In the genomic region with DNA sequence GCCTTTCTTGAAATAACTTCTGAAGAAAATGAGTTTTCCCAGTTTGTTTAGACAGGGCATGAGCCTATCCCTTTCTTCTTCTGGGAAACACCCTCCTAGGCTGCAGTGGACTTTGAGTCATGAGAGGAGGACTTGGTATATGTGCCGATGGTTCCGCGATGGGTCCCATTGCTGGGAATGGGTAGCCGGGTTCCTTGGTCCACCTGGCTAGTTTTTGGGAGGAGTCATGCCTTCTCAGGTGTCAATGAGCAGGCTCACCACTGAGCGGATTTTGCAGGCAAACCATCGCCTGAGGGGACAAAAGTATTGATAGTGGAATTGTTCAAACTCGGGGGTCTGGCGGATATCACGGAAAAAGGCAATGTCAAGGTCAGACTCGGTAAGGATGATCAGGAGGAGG, we compare ENCODE assay signal across 30 cellular contexts.
"Had no signal": no experiment of that assay in that cellular context is flagged by ENCODE, and none has a peak within 500 bp of the region (broad histone marks: within the 10 kb centered on the region; RNA-seq: fewer than 3 reads in every experiment).

No MANE protein-coding gene starts in this region.

- ATAC-seq: activated CD4-positive, alpha-beta T cell treated with anti-CD3 and anti-CD28 coated beads for 36 hours; activated CD8-positive, alpha-beta T cell treated with anti-CD3 and anti-CD28 coated beads, Interleukin-2, amount 10 ng/mL, durations not matched to agents 7 days and 5 days; gastroesophageal sphincter had no signal

- H3K9me3 ChIP-seq: colonic mucosa, esophagus squamous epithelium, gastroesophageal sphincter, heart right ventricle had no signal

- H3K4me3 ChIP-seq: colonic mucosa, esophagus squamous epithelium, gastroesophageal sphincter, heart right ventricle had no signal

- H3K4me1 Mint-ChIP-seq: activated CD4-positive, alpha-beta T cell treated with anti-CD3 and anti-CD28 coated beads for 36 hours had no signal

- FAIRE-seq: astrocyte, bronchial epithelial cell, endometrium, endothelial cell of umbilical vein had no signal

- DNase-seq: activated CD4-positive, alpha-beta memory T cell treated with anti-CD3 and anti-CD28 coated beads for 36 hours; activated CD4-positive, alpha-beta T cell treated with anti-CD3 and anti-CD28 coated beads for 36 hours; activated CD4-positive, alpha-beta T cell treated with anti-CD3 and anti-CD28 coated beads, Interleukin-2, amount 10 ng/mL, durations not matched to agents 24 days and 14 days; activated CD4-positive, CD25-positive, alpha-beta regulatory T cell; activated CD4-positive, CD25-positive, alpha-beta regulatory T cell treated with anti-CD3 and anti-CD28 coated beads, Interleukin-2, amount 50 U/mL, for 72 hours; activated CD8-positive, alpha-beta T cell treated with anti-CD3 and anti-CD28 coated beads, Interleukin-2, amount 10 ng/mL, durations not matched to agents 7 days and 5 days; activated effector memory CD4-positive, alpha-beta T cell treated with anti-CD3 and anti-CD28 coated beads, Interleukin-2, amount 50 U/mL, for 16 hours; activated naive CD4-positive, alpha-beta T cell treated with anti-CD3 and anti-CD28 coated beads, Interleukin-2, amount 50 U/mL, for 16 hours; activated T-cell treated with anti-CD3 and anti-CD28 coated beads, Interleukin-2, amount 50 U/mL, for 48 hours; amniotic stem cell; anterior cingulate cortex; brain microvascular endothelial cell; central memory CD4-positive, alpha-beta T cell; cerebellar nuclear complex; colonic mucosa; effector CD8-positive, alpha-beta T cell; esophagus squamous epithelium; foreskin melanocyte; heart right ventricle; T-helper 1 cell; T-helper 2 cell had no signal

- H3K27ac ChIP-seq: brain microvascular endothelial cell, colonic mucosa, epithelial cell of prostate, esophagus squamous epithelium, gastroesophageal sphincter had no signal

- H3K4me1 ChIP-seq: colonic mucosa, esophagus squamous epithelium, gastroesophageal sphincter had no signal

- H3K27me3 ChIP-seq: brain microvascular endothelial cell, colonic mucosa, esophagus squamous epithelium, gastroesophageal sphincter, heart right ventricle had no signal

- H3K36me3 ChIP-seq: brain microvascular endothelial cell, colonic mucosa had no signal

- H3K27me3 Mint-ChIP-seq: activated CD4-positive, alpha-beta memory T cell treated with anti-CD3 and anti-CD28 coated beads for 36 hours; activated CD4-positive, alpha-beta T cell treated with anti-CD3 and anti-CD28 coated beads for 36 hours; activated CD4-positive, alpha-beta T cell treated with anti-CD3 and anti-CD28 coated beads, Interleukin-2, amount 10 ng/mL, durations not matched to agents 24 days and 14 days; activated naive CD8-positive, alpha-beta T cell had no signal

- H3K9me3 Mint-ChIP-seq: activated CD4-positive, alpha-beta memory T cell treated with anti-CD3 and anti-CD28 coated beads for 36 hours; activated CD4-positive, alpha-beta T cell treated with anti-CD3 and anti-CD28 coated beads, Interleukin-2, amount 10 ng/mL, durations not matched to agents 24 days and 14 days; activated T-helper 1 cell treated with anti-CD3 and anti-CD28 coated beads, Interleukin-12 subunit alpha, Interleukin-12 subunit beta, Interleukin-2, Interleukin-4 antibody, amounts not matched to agents 30 ng/mL and 10 ng/mL and 1 ng/mL, durations not matched to agents 14 hours and 24 hours and 36 hours; activated T-helper 2 cell treated with anti-CD3 and anti-CD28 coated beads, Interferon-gamma antibody, Interleukin-2, Interleukin-4, amounts not matched to agents 10 μg/mL and 5 μg/mL and 100 μg/mL, durations not matched to agents 14 hours and 24 hours and 36 hours had no signal

- H3K4me3 Mint-ChIP-seq: activated CD4-positive, alpha-beta memory T cell treated with anti-CD3 and anti-CD28 coated beads for 36 hours; activated CD4-positive, alpha-beta T cell treated with anti-CD3 and anti-CD28 coated beads for 36 hours; activated CD4-positive, alpha-beta T cell treated with anti-CD3 and anti-CD28 coated beads, Interleukin-2, amount 10 ng/mL, durations not matched to agents 24 days and 14 days; activated CD8-positive, alpha-beta T cell treated with anti-CD3 and anti-CD28 coated beads, Interleukin-2, amount 10 ng/mL, durations not matched to agents 7 days and 5 days; activated naive CD8-positive, alpha-beta T cell; activated T-helper 1 cell treated with anti-CD3 and anti-CD28 coated beads, Interleukin-12 subunit alpha, Interleukin-12 subunit beta, Interleukin-2, Interleukin-4 antibody, amounts not matched to agents 30 ng/mL and 10 ng/mL and 1 ng/mL, durations not matched to agents 14 hours and 24 hours and 36 hours had no signal
